ENCODE assay signal across 8 cellular contexts in the genomic region with DNA sequence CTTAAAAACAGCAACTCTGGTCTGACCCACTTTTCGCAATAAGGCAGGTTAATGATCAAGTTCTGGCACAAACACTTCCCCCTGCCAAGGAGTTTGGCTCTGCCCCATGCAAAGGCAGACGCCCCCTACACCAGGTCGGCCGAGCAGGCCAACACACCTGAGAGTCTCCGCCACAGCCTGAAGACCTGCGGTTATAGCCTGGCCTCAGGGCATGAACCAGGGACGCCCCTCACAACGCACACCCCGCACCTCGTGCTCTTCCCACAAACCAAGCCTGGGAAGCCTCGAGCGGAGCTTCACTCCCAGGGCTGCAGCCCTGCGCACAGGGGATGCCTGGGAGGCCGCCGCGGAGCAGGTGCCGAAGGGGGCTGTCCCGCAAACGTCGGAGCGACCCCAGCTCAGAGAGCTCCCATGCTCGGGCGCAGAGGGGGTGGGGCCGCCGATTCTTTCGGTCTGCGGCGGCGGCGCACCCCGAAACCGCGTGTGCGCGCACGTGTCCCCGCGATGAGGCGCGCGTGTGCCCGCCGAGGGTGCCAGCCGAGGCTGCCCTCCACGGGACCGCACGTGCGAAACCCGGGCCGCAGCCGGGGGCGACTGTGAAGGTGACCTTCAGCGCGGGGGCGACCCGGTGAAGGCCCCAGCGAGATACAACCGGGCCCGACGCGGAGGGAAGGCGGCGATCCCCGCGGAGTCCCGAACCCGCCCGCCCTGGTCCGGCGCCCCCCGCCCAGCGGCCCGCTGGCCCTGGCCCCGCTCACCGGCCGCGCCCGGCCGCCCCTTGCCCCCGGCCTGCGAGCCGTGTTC. TPM values are rescaled to one million over a fixed set of nuclear protein-coding genes. Genes with fewer than 3 reads are reported as not detected.
DNase-seq lines count a peak whose midpoint lies in the region; ATAC-seq and TF ChIP-seq lines count a peak whose summit lies in the region.

No MANE protein-coding gene starts in this region.

- no peaks in the 10 kb centered on the region for H4K20me1 ChIP-seq in SU-DHL-6 (ENCODE audit: low read depth, low read length)

- DNase-seq in NCI-H2227 (lab: John Stamatoyannopoulos, UW; ENCODE audit: unreplicated experiment) (peak; percentile 29), NCI-H2227 treated with DMSO at 0.1 percent for 48 hours (lab: John Stamatoyannopoulos, UW) (no peak), dermis blood vessel endothelial cell (peak; percentile 31), mucosa of descending colon (peak in 2 of 3 donors; percentile 51 to 64), DMS153 (lab: John Stamatoyannopoulos, UW) (no peak)

- TF ChIP-seq CTCF in SU-DHL-6 (IDR thresholded peaks at IDR 0.05; ENCODE audit: insufficient read depth, low read length, poor library complexity, severe bottlenecking) (no peak), mucosa of descending colon (IDR thresholded peaks at IDR 0.05) (no peak)

- H3K4me2 ChIP-seq in SU-DHL-6 (ENCODE audit: low read depth, low read length, poor library complexity, severe bottlenecking): peak overlapping the region; percentile 77

- H3K36me3 ChIP-seq in SU-DHL-6 (ENCODE audit: low read length) (no peaks in the 10 kb centered on the region), mucosa of descending colon (ENCODE audit: low read depth) (peaks cover 4% of the 10 kb centered on the region), thymus (ENCODE audit: control insufficient read depth, insufficient read depth) (no peaks in the 10 kb centered on the region)

- H2AFZ ChIP-seq in SU-DHL-6 (ENCODE audit: low read depth, low read length, severe bottlenecking): no peak overlapping the region

- H3K27ac ChIP-seq in SU-DHL-6 (ENCODE audit: low read depth, low read length) (peak overlapping the region; percentile 35), thymus (ENCODE audit: low read depth) (peak overlapping the region; percentile 27)

- H3K4me1 ChIP-seq in mucosa of descending colon (ENCODE audit: low read depth) (peaks cover 44% of the 10 kb centered on the region), thymus (ENCODE audit: control insufficient read depth, insufficient read depth, low read length) (peaks cover 18% of the 10 kb centered on the region)

- WGBS in thymus: 1% methylated on average over 82 of the region's 82 CpGs

- intact Hi-C loops in mucosa of descending colon (cut with DNase I, micrococcal nuclease): no loop called here

- peak overlapping the region; percentile 56 for H3K4me3 ChIP-seq in SU-DHL-6 (ENCODE audit: insufficient read depth, low read length, poor library complexity, severe bottlenecking)
- H3K4me3 ChIP-seq in mucosa of descending colon: peak overlapping the region; percentile 83
- H3K4me3 ChIP-seq in thymus (ENCODE audit: low read length): peak overlapping the region; percentile 80

- peak overlapping the region; percentile 66 for H3K9ac ChIP-seq in SU-DHL-6 (ENCODE audit: low read length)

- H3F3A ChIP-seq in SU-DHL-6 (ENCODE audit: insufficient read depth): no peaks in the 10 kb centered on the region

- H3K9me2 ChIP-seq in SU-DHL-6 (replicated peaks; ENCODE audit: insufficient read depth, low read length): no peaks in the 10 kb centered on the region

- no peaks in the 10 kb centered on the region for H3K27me3 ChIP-seq in SU-DHL-6 (ENCODE audit: low read length)
- H3K27me3 ChIP-seq in thymus (ENCODE audit: control insufficient read depth, insufficient read depth): no peaks in the 10 kb centered on the region

- ATAC-seq in HG03025 (IDR thresholded peaks at IDR 0.05; ENCODE audit: low FRiP score, unreplicated experiment) (peak; percentile 31), mucosa of descending colon (peak; percentile 11)

- H3K79me2 ChIP-seq in SU-DHL-6 (ENCODE audit: insufficient read depth, low read length): peaks cover 57% of the 10 kb centered on the region

- H3K9me3 ChIP-seq in SU-DHL-6 (ENCODE audit: insufficient read depth, low read length): no peaks in the 10 kb centered on the region
- H3K9me3 ChIP-seq in mucosa of descending colon: no peaks in the 10 kb centered on the region
- no peaks in the 10 kb centered on the region for H3K9me3 ChIP-seq in thymus (ENCODE audit: control insufficient read depth)

RNA-seq across cellular contexts. Expression of a gene that starts 0.6 kb away (rescaled TPM):
- total RNA-seq in dermis blood vessel endothelial cell (37.4 and 75.6 TPM in 2 replicates), mucosa of descending colon (100 to 1,000 TPM; 120 to 149 (median 145) TPM)
- 26.1 TPM for polyA plus RNA-seq in thymus

RNA-seq across cellular contexts. Expression of a gene that starts 38.4 kb away (rescaled TPM):
- total RNA-seq in dermis blood vessel endothelial cell (0.05 TPM in 1 of 2 replicates, not detected in the other), mucosa of descending colon (1 to 10 TPM; 1.3 to 2.2 (median 2.2) TPM)
- 0.11 TPM for polyA plus RNA-seq in thymus

Comparison
In these comparisons a context has a peak if more than half of its experiments do, and no peak if none do; other contexts are left out.
1. DNase-seq: peak in NCI-H2227 (single experiment), dermis blood vessel endothelial cell (single experiment) and mucosa of descending colon (2 of 3); none in NCI-H2227 treated with DMSO at 0.1 percent for 48 hours (single experiment) and DMS153 (single experiment).
2. Peak in every context shown above with its lines, with median percentiles within 50 percentile points of each other: H3K4me3 ChIP-seq.